ENCODE assay signal across 1 cellular context in genomic region chr7:22677680-22678079, GRCh38.
TF ChIP-seq lines count a peak whose summit lies in the region.

No MANE protein-coding gene starts in this region.

TF ChIP-seq in GM12878, 131 proteins besides CTCF, POLR2A, EP300 and RAD21:
- 0 out of 4 replicates have a peak, but pooled peaks of 1 of the 2 experiments have one; percentile 25 for TF ChIP-seq ETV6 (conservative IDR thresholded peaks at IDR 0.05 in 1 of 2, IDR thresholded peaks at IDR 0.05 in 1 of 2; ENCODE audit: borderline replicate concordance in 1 of 2, low read depth in 1 of 2)
- TF ChIP-seq ZSCAN29 (IDR thresholded peaks at IDR 0.05): no peak
